In genomic region chr4:2792396-2792710, GRCh38 we compare ENCODE assay signal across 11 cellular contexts. TPM values are rescaled to one million over a fixed set of nuclear protein-coding genes. Genes with fewer than 3 reads are reported as not detected.
DNase-seq lines count a peak whose midpoint lies in the region; ATAC-seq, FAIRE-seq and TF ChIP-seq lines count a peak whose summit lies in the region.
"Had no signal": no experiment of that assay in that cellular context is flagged by ENCODE, and none has a peak within 500 bp of the region (broad histone marks: within the 10 kb centered on the region; RNA-seq: fewer than 3 reads in every experiment).

No MANE protein-coding gene starts in this region.

- POLR2A ChIA-PET in A549 (lab: Yijun Ruan, JAX), result no interaction called here
- POLR2A ChIA-PET in CD4-positive, alpha-beta memory T cell (lab: Charles Lee; ENCODE audit: partially characterized antibody), result interaction anchor here (1.7 kb wide), 1 partner anchor 19 kb away, joined by 10 read pairs; no protein-coding TSS in a partner anchor

- no peaks in the 10 kb centered on the region for H3K36me3 ChIP-seq in CD4-positive, alpha-beta memory T cell (ENCODE audit: insufficient read depth, low read length)
- no peaks in the 10 kb centered on the region for H3K36me3 ChIP-seq in breast epithelium

- intact Hi-C loops in CD4-positive, alpha-beta memory T cell (cut with micrococcal nuclease), result no loop called here
- intact Hi-C loops in breast epithelium (cut with DNase I; ENCODE audit: low total_unique reads), result no loop called here

- H3K27ac ChIP-seq in A549, result peak overlapping the region in 1 of 2 experiments; percentile 88; a peak in 3 of 6 replicates
- no peak overlapping the region for H3K27ac ChIP-seq in CD4-positive, alpha-beta memory T cell (ENCODE audit: low read depth, low read length)
- H3K27ac ChIP-seq in breast epithelium, result peak overlapping the region; percentile 87

- H3K4me2 ChIP-seq in A549, result peak overlapping the region; percentile 100

- CTCF ChIA-PET in A549 (lab: Yijun Ruan, JAX), result interaction anchor here (0.8 kb wide), 1 partner anchor 34 kb away, joined by 5 read pairs; no protein-coding TSS in a partner anchor
- CTCF ChIA-PET in CD4-positive, alpha-beta memory T cell (lab: Charles Lee; ENCODE audit: partially characterized antibody), result no interaction called here

- H3K27me3 ChIP-seq in CD4-positive, alpha-beta memory T cell (ENCODE audit: insufficient read depth, low read length), result no peaks in the 10 kb centered on the region
- H3K27me3 ChIP-seq in breast epithelium, result no peaks in the 10 kb centered on the region

- no peak for DNase-seq in A549 (ENCODE audit: low read depth in 1 of 2, low spot score in 1 of 2)
- DNase-seq in CD4-positive, alpha-beta memory T cell, result no peak
- DNase-seq in breast epithelium (ENCODE audit: low spot score in 2 of 2), result peak in 1 of 2 donors; percentile 49
- DNase-seq in natural killer cell treated with Interleukin-12 subunit alpha and Interleukin-12 subunit beta and Interleukin-15 and Interleukin-18, amount 100 ng/mL, for 72 hours (ENCODE audit: low spot score), result no peak
- DNase-seq in SW 1271 (lab: John Stamatoyannopoulos, UW), result no peak
- DNase-seq in NCI-H1105 (lab: John Stamatoyannopoulos, UW), result no peak
- DNase-seq: NCI-H1694 treated with DMSO at 0.1 percent for 48 hours; NK-92 treated with Interleukin-12 subunit alpha and Interleukin-12 subunit beta, amount 100 ng/mL, for 24 hours had no signal

- H3K4me1 Mint-ChIP-seq in CD4-positive, alpha-beta memory T cell, result peaks cover 19 to 65% (median 49%) of the 10 kb centered on the region in 4 donors
- peaks cover 9 to 27% of the 10 kb centered on the region in 2 donors for H3K4me1 Mint-ChIP-seq in natural killer cell treated with Interleukin-12 subunit alpha and Interleukin-12 subunit beta and Interleukin-15 and Interleukin-18, amount 100 ng/mL, for 72 hours (ENCODE audit: low read depth in 2 of 2)

- H3K9me3 Mint-ChIP-seq in CD4-positive, alpha-beta memory T cell, result no peaks in the 10 kb centered on the region
- H3K9me3 Mint-ChIP-seq in natural killer cell treated with Interleukin-12 subunit alpha and Interleukin-12 subunit beta and Interleukin-15 and Interleukin-18, amount 100 ng/mL, for 72 hours, result no peaks in the 10 kb centered on the region
- H3K9me3 Mint-ChIP-seq: activated T-helper 2 cell treated with anti-CD3 and anti-CD28 coated beads, Interferon-gamma antibody, Interleukin-2, Interleukin-4, amounts not matched to agents 10 μg/mL and 5 μg/mL and 100 μg/mL, durations not matched to agents 14 hours and 24 hours and 36 hours had no signal

- no peak for TF ChIP-seq EP300 in A549 (IDR thresholded peaks at IDR 0.05)

- ATAC-seq in A549 (no peak), GM21737 (IDR thresholded peaks at IDR 0.05; ENCODE audit: unreplicated experiment) (no peak), HG02763 (IDR thresholded peaks at IDR 0.05; ENCODE audit: unreplicated experiment) (no peak)
- no peak for ATAC-seq in natural killer cell treated with Interleukin-12 subunit alpha and Interleukin-12 subunit beta and Interleukin-15 and Interleukin-18, amount 100 ng/mL, for 72 hours

- H3K9me3 ChIP-seq in A549 (no peaks in the 10 kb centered on the region), breast epithelium (no peaks in the 10 kb centered on the region)
- no peaks in the 10 kb centered on the region for H3K9me3 ChIP-seq in CD4-positive, alpha-beta memory T cell (ENCODE audit: control insufficient read depth in 1 of 2, low read length in 2 of 2)

- peak overlapping the region in 5 of 7 donors; percentile 24 to 79 (median 53) for H3K27ac Mint-ChIP-seq in CD4-positive, alpha-beta memory T cell
- no peak overlapping the region for H3K27ac Mint-ChIP-seq in natural killer cell treated with Interleukin-12 subunit alpha and Interleukin-12 subunit beta and Interleukin-15 and Interleukin-18, amount 100 ng/mL, for 72 hours
- H3K27ac Mint-ChIP-seq: activated T-helper 2 cell treated with anti-CD3 and anti-CD28 coated beads, Interferon-gamma antibody, Interleukin-2, Interleukin-4, amounts not matched to agents 10 μg/mL and 5 μg/mL and 100 μg/mL, durations not matched to agents 14 hours and 24 hours and 36 hours had no signal

- H3K4me3 Mint-ChIP-seq in CD4-positive, alpha-beta memory T cell, result peak overlapping the region in 7 of 8 donors; percentile 31 to 57 (median 49)
- H3K4me3 Mint-ChIP-seq in natural killer cell treated with Interleukin-12 subunit alpha and Interleukin-12 subunit beta and Interleukin-15 and Interleukin-18, amount 100 ng/mL, for 72 hours, result peak overlapping the region; percentile 25

- no peak for TF ChIP-seq CTCF in A549 (IDR thresholded peaks at IDR 0.05)
- no peak for TF ChIP-seq CTCF in breast epithelium (IDR thresholded peaks at IDR 0.05)

- H3K27me3 Mint-ChIP-seq in CD4-positive, alpha-beta memory T cell, result no peaks in the 10 kb centered on the region
- no peaks in the 10 kb centered on the region for H3K27me3 Mint-ChIP-seq in natural killer cell treated with Interleukin-12 subunit alpha and Interleukin-12 subunit beta and Interleukin-15 and Interleukin-18, amount 100 ng/mL, for 72 hours

- WGBS in A549 (ENCODE audit: missing lambda C conversion rate), result 60% methylated on average over 4 of the region's 8 CpGs

- TF ChIP-seq POLR2A in A549 (IDR thresholded peaks at IDR 0.05; ENCODE audit: low read length), result no peak
- TF ChIP-seq POLR2A in breast epithelium (IDR thresholded peaks at IDR 0.05), result no peak

- no peaks in the 10 kb centered on the region for H3K36me3 Mint-ChIP-seq in CD4-positive, alpha-beta memory T cell
- H3K36me3 Mint-ChIP-seq in natural killer cell treated with Interleukin-12 subunit alpha and Interleukin-12 subunit beta and Interleukin-15 and Interleukin-18, amount 100 ng/mL, for 72 hours, result no peaks in the 10 kb centered on the region

- H3K4me3 ChIP-seq in A549 (no peak overlapping the region), breast epithelium (peak overlapping the region in 1 of 3 donors; percentile 88)
- no peak overlapping the region for H3K4me3 ChIP-seq in CD4-positive, alpha-beta memory T cell (ENCODE audit: low read length in 2 of 2)

- no peak for TF ChIP-seq RAD21 in A549 (conservative IDR thresholded peaks at IDR 0.05 in 1 of 2, IDR thresholded peaks at IDR 0.05 in 1 of 2)

- H3K4me1 ChIP-seq in A549 (peaks cover 41% of the 10 kb centered on the region), breast epithelium (peaks cover 11 to 22% of the 10 kb centered on the region in 2 donors)
- H3K4me1 ChIP-seq in CD4-positive, alpha-beta memory T cell (ENCODE audit: insufficient read depth, low read length), result peaks cover 40% of the 10 kb centered on the region

- no peak for FAIRE-seq in A549 (lab: Jason Lieb, UNC)

TF ChIP-seq in A549, 52 proteins besides CTCF, POLR2A, EP300 and RAD21 (continues in another document):
- TF ChIP-seq FOXS1 (CRISPR knock-in tag; IDR thresholded peaks at IDR 0.05), result no peak
- TF ChIP-seq HDAC2 (IDR thresholded peaks at IDR 0.05), result no peak
- no peak for TF ChIP-seq ZFP36 (IDR thresholded peaks at IDR 0.05; ENCODE audit: borderline replicate concordance, partially characterized antibody)
- no peak for TF ChIP-seq TFCP2L1 (CRISPR knock-in tag; IDR thresholded peaks at IDR 0.05)
- TF ChIP-seq HEYL (CRISPR knock-in tag; IDR thresholded peaks at IDR 0.05), result no peak
- no peak for TF ChIP-seq SMC3 (IDR thresholded peaks at IDR 0.05)
- TF ChIP-seq POLR2AphosphoS2 (conservative IDR thresholded peaks at IDR 0.05; ENCODE audit: low read length), result no peak
- TF ChIP-seq RCOR1 (IDR thresholded peaks at IDR 0.05; ENCODE audit: low read depth, low read length), result no peak
- TF ChIP-seq KDM1A (IDR thresholded peaks at IDR 0.05; ENCODE audit: low read depth), result no peak

RNA-seq across cellular contexts. Expression of gene SH3BP2, which starts 0.5 kb away (rescaled TPM):
- polyA plus RNA-seq in A549 (2011; rRNA removed), result 6.0 and 7.1 TPM in 2 replicates
- 3.6 and 4.0 TPM in 2 replicates for polyA plus RNA-seq in A549 (2012; cell fraction: cytosol; rRNA removed)
- polyA plus RNA-seq in A549 (2012; cell fraction: nucleus; rRNA removed), result 20.6 and 22.1 TPM in 2 replicates
- polyA plus RNA-seq in A549 (2017; fragmentation: RNase III; extraction: RNeasy Plus Mini Kit Qiagen cat#74134 plus additional on column Dnase treatment), result 3.3 to 5.1 TPM (median 4.4 TPM) in 3 replicates
- polyA minus RNA-seq in A549 (2011; rRNA and poly(A)+ RNA removed), result 13.7 and 18.5 TPM in 2 replicates
- total RNA-seq in CD4-positive, alpha-beta memory T cell, result 10 to 100 TPM; 37.9 to 44.3 TPM
- polyA plus RNA-seq in CD4-positive, alpha-beta memory T cell, result 10 to 100 TPM in 1 of 2 donors, 1 to 10 TPM in 1; 3.8 to 16.3 TPM
- total RNA-seq in breast epithelium, result 10 to 100 TPM; 40.5 to 74.8 (median 59.3) TPM
- 100 to 1,000 TPM; 121 to 129 TPM for total RNA-seq in natural killer cell treated with Interleukin-12 subunit alpha and Interleukin-12 subunit beta and Interleukin-15 and Interleukin-18, amount 100 ng/mL, for 72 hours

RNA-seq across cellular contexts. Expression of gene TNIP2, which starts 36.2 kb away (rescaled TPM):
- 17.3 and 20.0 TPM in 2 replicates for polyA plus RNA-seq in A549 (2011; rRNA removed)
- 40.9 and 41.7 TPM in 2 replicates for polyA plus RNA-seq in A549 (2012; cell fraction: cytosol; rRNA removed)
- 62.1 and 67.4 TPM in 2 replicates for polyA plus RNA-seq in A549 (2012; cell fraction: nucleus; rRNA removed)
- 24.0 to 28.1 TPM (median 27.9 TPM) in 3 replicates for polyA plus RNA-seq in A549 (2017; fragmentation: RNase III; extraction: RNeasy Plus Mini Kit Qiagen cat#74134 plus additional on column Dnase treatment)
- 9.0 and 11.3 TPM in 2 replicates for polyA minus RNA-seq in A549 (2011; rRNA and poly(A)+ RNA removed)
- 10 to 100 TPM; 50.0 to 50.5 TPM for total RNA-seq in CD4-positive, alpha-beta memory T cell
- 10 to 100 TPM; 45.8 to 48.5 TPM for polyA plus RNA-seq in CD4-positive, alpha-beta memory T cell
- 10 to 100 TPM; 46.4 to 73.4 (median 64.2) TPM for total RNA-seq in breast epithelium
- 10 to 100 TPM; 80.9 to 89.3 TPM for total RNA-seq in natural killer cell treated with Interleukin-12 subunit alpha and Interleukin-12 subunit beta and Interleukin-15 and Interleukin-18, amount 100 ng/mL, for 72 hours

RNA-seq across cellular contexts. Expression of gene ADD1, which starts 51.3 kb away (rescaled TPM):
- polyA plus RNA-seq in A549 (2011; rRNA removed) (59.7 and 78.6 TPM in 2 replicates), A549 (2017; fragmentation: RNase III; extraction: RNeasy Plus Mini Kit Qiagen cat#74134 plus additional on column Dnase treatment) (60.3 to 69.5 TPM (median 62.9 TPM) in 3 replicates)
- polyA plus RNA-seq in A549 (2012; cell fraction: cytosol; rRNA removed), result 83.5 and 88.0 TPM in 2 replicates
- polyA plus RNA-seq in A549 (2012; cell fraction: nucleus; rRNA removed), result 176 and 217 TPM in 2 replicates
- 41.2 and 51.2 TPM in 2 replicates for polyA minus RNA-seq in A549 (2011; rRNA and poly(A)+ RNA removed)
- total RNA-seq in CD4-positive, alpha-beta memory T cell, result 100 to 1,000 TPM; 289 to 293 TPM
- polyA plus RNA-seq in CD4-positive, alpha-beta memory T cell, result 100 to 1,000 TPM; 159 to 171 TPM
- 100 to 1,000 TPM; 161 to 193 (median 181) TPM for total RNA-seq in breast epithelium
- 100 to 1,000 TPM; 259 to 291 TPM for total RNA-seq in natural killer cell treated with Interleukin-12 subunit alpha and Interleukin-12 subunit beta and Interleukin-15 and Interleukin-18, amount 100 ng/mL, for 72 hours

Comparison
In these comparisons a context has a peak if more than half of its experiments do, and no peak if none do; other contexts are left out.
1. H3K27ac Mint-ChIP-seq: peak in CD4-positive, alpha-beta memory T cell (5 of 7); none in natural killer cell treated with Interleukin-12 subunit alpha and Interleukin-12 subunit beta and Interleukin-15 and Interleukin-18, amount 100 ng/mL, for 72 hours (0 of 2).